8 cellular contexts compared by ENCODE assay signal in genomic region chr2:231680284-231680991, GRCh38. TPM values are rescaled to one million over a fixed set of nuclear protein-coding genes. Genes with fewer than 3 reads are reported as not detected.
DNase-seq lines count a peak whose midpoint lies in the region; ATAC-seq and TF ChIP-seq lines count a peak whose summit lies in the region.

No MANE protein-coding gene starts in this region.

- peaks cover 11% of the 10 kb centered on the region for H3K4me1 ChIP-seq in cardiac muscle cell (ENCODE audit: low read depth)
- H3K4me1 ChIP-seq in foreskin keratinocyte = peaks cover 8% of the 10 kb centered on the region
- peaks cover 10 to 14% of the 10 kb centered on the region in 2 donors for H3K4me1 ChIP-seq in gastrocnemius medialis

- no peak for TF ChIP-seq POLR2A in gastrocnemius medialis (IDR thresholded peaks at IDR 0.05)

- intact Hi-C loops in Right ventricle myocardium superior (cut with DNase I) (loop anchor here (2.0 kb wide), 1 partner anchor 34 kb away; no protein-coding TSS in a partner anchor), gastrocnemius medialis (cut with DNase I; ENCODE audit: low total_unique reads) (no loop called here)

- H3K27ac ChIP-seq in cardiac muscle cell = peak overlapping the region; percentile 84
- H3K27ac ChIP-seq in foreskin keratinocyte = peak overlapping the region; percentile 92
- peak overlapping the region; percentile 87 to 95 (median 90) for H3K27ac ChIP-seq in gastrocnemius medialis

- H3K36me3 ChIP-seq in cardiac muscle cell = no peaks in the 10 kb centered on the region
- no peaks in the 10 kb centered on the region for H3K36me3 ChIP-seq in gastrocnemius medialis

- H3K4me3 ChIP-seq in cardiac muscle cell (peak overlapping the region; percentile 37), gastrocnemius medialis (peak overlapping the region; percentile 43 to 74 (median 64))

- DNase-seq in cardiac muscle cell (ENCODE audit: low read depth in 1 of 2, low spot score in 1 of 2) = no peak
- no peak for DNase-seq in Right ventricle myocardium superior
- DNase-seq in SHP77 treated with DMSO at 0.1 percent for 48 hours (lab: John Stamatoyannopoulos, UW) = peak; percentile 85
- peak; percentile 46 to 67 for DNase-seq in foreskin keratinocyte
- DNase-seq in gastrocnemius medialis = no peak
- DNase-seq in NCI-H187 (lab: John Stamatoyannopoulos, UW) = no peak

- H3K27me3 ChIP-seq in cardiac muscle cell (no peaks in the 10 kb centered on the region), foreskin keratinocyte (no peaks in the 10 kb centered on the region), gastrocnemius medialis (no peaks in the 10 kb centered on the region)

- H3K9me3 ChIP-seq in cardiac muscle cell (ENCODE audit: low read depth) (no peaks in the 10 kb centered on the region), gastrocnemius medialis (no peaks in the 10 kb centered on the region)

- TF ChIP-seq CTCF in cardiac muscle cell (IDR thresholded peaks at IDR 0.05; ENCODE audit: low read depth, low read length) = no peak
- no peak for TF ChIP-seq CTCF in foreskin keratinocyte (conservative IDR thresholded peaks at IDR 0.05)
- TF ChIP-seq CTCF in gastrocnemius medialis (IDR thresholded peaks at IDR 0.05 in 4 of 5, conservative IDR thresholded peaks at IDR 0.05 in 1 of 5) = no peak

- in situ Hi-C loops in gastrocnemius medialis (cut with MboI; ENCODE audit: low sequenced_read_pairs in 4 of 4) = no loop called here

- ATAC-seq in Right ventricle myocardium superior (ENCODE audit: poor library complexity) (no peak), foreskin keratinocyte (peak; percentile 72), gastrocnemius medialis (peak; percentile 25 to 43), HG02759 (IDR thresholded peaks at IDR 0.05; ENCODE audit: unreplicated experiment) (no peak), GM19035 (IDR thresholded peaks at IDR 0.05; ENCODE audit: unreplicated experiment) (no peak)

RNA-seq across cellular contexts. Expression of gene PTMA, which starts 27.9 kb away (rescaled TPM):
- total RNA-seq in cardiac muscle cell = 638 and 737 TPM in 2 replicates
- polyA plus RNA-seq in cardiac muscle cell = 750 and 774 TPM in 2 replicates
- 195 TPM for total RNA-seq in Right ventricle myocardium superior
- 1,605 and 1,879 TPM in 2 replicates for total RNA-seq in foreskin keratinocyte
- 1,580 and 1,921 TPM in 2 replicates for polyA plus RNA-seq in foreskin keratinocyte
- 100 to 1,000 TPM; 121 to 177 (median 174) TPM for total RNA-seq in gastrocnemius medialis

Comparison
In these comparisons a context has a peak if more than half of its experiments do, and no peak if none do; other contexts are left out.
1. DNase-seq: peak in SHP77 treated with DMSO at 0.1 percent for 48 hours (single experiment) and foreskin keratinocyte (2 of 2); none in cardiac muscle cell (0 of 2), Right ventricle myocardium superior (single experiment), gastrocnemius medialis (0 of 2) and NCI-H187 (0 of 2).
2. ATAC-seq: peak in foreskin keratinocyte (single experiment) and gastrocnemius medialis (2 of 2); none in Right ventricle myocardium superior (single experiment), HG02759 (single experiment) and GM19035 (single experiment).
3. Peak in every context shown above with its lines, with median percentiles within 50 percentile points of each other: H3K27ac ChIP-seq.